In the genomic region with DNA sequence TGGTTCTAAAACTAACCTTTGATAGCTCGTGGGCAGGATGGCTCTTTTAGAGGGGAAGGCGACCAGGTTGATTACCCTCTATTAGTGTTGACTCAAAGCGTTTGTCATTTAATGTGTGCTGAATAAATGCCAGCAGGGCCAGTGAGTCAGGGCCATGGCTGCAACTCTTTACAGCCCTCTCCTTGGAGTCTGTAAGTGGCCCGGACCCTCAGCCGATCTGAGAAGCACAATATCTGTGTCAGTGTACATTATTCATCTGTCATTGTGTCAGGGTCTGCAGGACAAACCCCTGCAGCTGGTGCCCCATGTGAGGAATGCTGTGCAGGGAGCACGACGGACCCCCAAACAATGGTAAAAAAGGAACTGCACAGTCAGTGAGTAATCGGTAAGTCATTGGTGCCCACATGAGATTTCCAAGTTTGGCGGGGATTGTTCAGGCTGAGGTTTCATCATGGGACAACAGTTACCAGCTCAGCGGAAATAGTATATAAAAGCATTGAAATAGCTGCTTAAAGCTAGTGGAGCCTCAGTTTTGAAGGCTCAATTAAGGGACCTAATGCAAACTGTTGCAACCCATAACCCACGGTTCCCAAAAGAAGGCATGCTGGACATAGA, we compare ENCODE assay signal across 22 cellular contexts.
"Had no signal": no experiment of that assay in that cellular context is flagged by ENCODE, and none has a peak within 500 bp of the region (broad histone marks: within the 10 kb centered on the region; RNA-seq: fewer than 3 reads in every experiment).

No MANE protein-coding gene starts in this region.

- DNase-seq: activated CD4-positive, alpha-beta T cell treated with anti-CD3 and anti-CD28 coated beads, Interleukin-2, amount 10 ng/mL, durations not matched to agents 7 days and 5 days; activated CD8-positive, alpha-beta memory T cell treated with anti-CD3 and anti-CD28 coated beads, Interleukin-2, amount 50 U/mL, for 4 hours; activated naive CD4-positive, alpha-beta T cell treated with anti-CD3 and anti-CD28 coated beads for 36 hours; activated T-cell treated with anti-CD3 and anti-CD28 coated beads, Interleukin-2, amount 50 U/mL, for 4 hours; body of pancreas; central memory CD4-positive, alpha-beta T cell; endodermal cell; foreskin melanocyte; head of caudate nucleus; kidney; left ventricle myocardium inferior; naive B cell; stimulated activated CD4-positive, alpha-beta T cell treated with anti-CD3 and anti-CD28 coated beads, Interleukin-12 subunit alpha, Interleukin-12 subunit beta, amount 100 ng/mL, for 4 hours; stimulated activated CD4-positive, alpha-beta T cell treated with anti-CD3 and anti-CD28 coated beads, Interleukin-1b, Interleukin-23, amount 100 ng/mL, for 48 hours; stimulated activated CD8-positive, alpha-beta memory T cell treated with anti-CD3 and anti-CD28 coated beads, Interleukin-4, amount 100 ng/mL, for 48 hours; stimulated activated naive CD4-positive, alpha-beta T cell; upper lobe of right lung had no signal

- H3K4me3 Mint-ChIP-seq: activated CD4-positive, alpha-beta T cell treated with anti-CD3 and anti-CD28 coated beads, Interleukin-2, amount 10 ng/mL, durations not matched to agents 7 days and 5 days; activated naive CD4-positive, alpha-beta T cell treated with anti-CD3 and anti-CD28 coated beads for 36 hours; activated T-cell treated with anti-CD3 and anti-CD28 coated beads, Interleukin-2, amount 50 U/mL, for 4 hours; endodermal cell; memory B cell; naive B cell; neural crest cell had no signal

- H3K27me3 ChIP-seq: body of pancreas, right atrium auricular region, upper lobe of right lung had no signal

- H3K27ac ChIP-seq: body of pancreas, left ventricle myocardium inferior, prostate gland, right atrium auricular region, upper lobe of right lung had no signal

- H3K4me3 ChIP-seq: body of pancreas, left ventricle myocardium inferior, prostate gland, right atrium auricular region, upper lobe of right lung had no signal

- H3K4me1 ChIP-seq: body of pancreas, prostate gland, right atrium auricular region, upper lobe of right lung had no signal

- H3K36me3 Mint-ChIP-seq: memory B cell, naive B cell had no signal

- H3K4me1 Mint-ChIP-seq: activated CD4-positive, alpha-beta T cell treated with anti-CD3 and anti-CD28 coated beads, Interleukin-2, amount 10 ng/mL, durations not matched to agents 7 days and 5 days; memory B cell; naive B cell; neural crest cell had no signal

- FAIRE-seq: colon, kidney had no signal

- H3K36me3 ChIP-seq: left ventricle myocardium inferior, prostate gland, right atrium auricular region, upper lobe of right lung had no signal

- ATAC-seq: activated T-cell treated with anti-CD3 and anti-CD28 coated beads, Interleukin-2, amount 50 U/mL, for 4 hours; body of pancreas; upper lobe of right lung had no signal

- H3K27ac Mint-ChIP-seq: activated CD4-positive, alpha-beta T cell treated with anti-CD3 and anti-CD28 coated beads, Interleukin-2, amount 10 ng/mL, durations not matched to agents 7 days and 5 days; activated naive CD4-positive, alpha-beta T cell treated with anti-CD3 and anti-CD28 coated beads for 36 hours; endodermal cell; memory B cell; naive B cell had no signal

- H3K27me3 Mint-ChIP-seq: activated CD4-positive, alpha-beta T cell treated with anti-CD3 and anti-CD28 coated beads, Interleukin-2, amount 10 ng/mL, durations not matched to agents 7 days and 5 days; memory B cell; naive B cell had no signal
